8 cellular contexts compared by ENCODE assay signal in the genomic region with DNA sequence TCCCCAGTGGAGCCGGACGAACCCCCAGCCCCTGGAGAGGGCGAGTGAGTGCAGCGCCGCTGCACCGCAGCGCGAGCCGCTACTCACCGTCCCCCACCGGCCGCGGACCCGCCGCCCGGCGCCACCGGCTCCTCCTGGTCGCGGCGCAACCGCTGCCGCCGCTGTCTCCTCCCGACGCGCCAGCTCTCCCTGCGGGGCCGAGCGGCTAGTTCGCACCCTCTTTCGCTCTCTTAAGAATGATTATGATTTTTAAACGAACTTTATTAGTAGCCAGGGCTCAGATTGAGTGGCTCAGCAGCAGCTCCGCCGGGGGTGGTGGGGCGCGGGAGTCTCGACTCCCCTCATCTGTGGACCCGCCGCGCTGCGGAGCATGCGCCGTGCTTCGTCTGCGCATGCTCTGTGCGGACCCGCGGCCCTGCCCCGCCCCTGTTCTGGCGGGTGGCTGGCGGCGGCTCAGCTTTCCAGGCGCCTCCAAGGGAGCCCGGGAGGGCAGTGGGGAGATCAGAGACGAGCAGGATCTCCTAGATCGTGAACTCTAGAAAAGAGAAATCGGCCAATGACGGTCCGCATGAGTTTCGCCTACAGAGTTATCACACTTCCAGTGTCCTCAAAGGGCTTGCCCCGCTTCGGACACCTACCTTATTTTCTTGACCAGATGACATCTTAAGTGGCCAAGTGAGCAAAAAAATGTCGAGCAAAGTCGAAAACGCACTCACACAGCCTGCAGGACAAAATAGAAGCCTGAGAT. TPM values are rescaled to one million over a fixed set of nuclear protein-coding genes. Genes with fewer than 3 reads are reported as not detected.
DNase-seq lines count a peak whose midpoint lies in the region; FAIRE-seq and TF ChIP-seq lines count a peak whose summit lies in the region.

A gene (minus strand): TSS at position 372 of the 748 bp plus-strand sequence. CDS start 11,927 bp downstream, outside the sequence.

- H3K9me3 Mint-ChIP-seq in H9 = peaks cover 0 to 10% of the 10 kb centered on the region in 2 experiments; a peak in 2 of 5 replicates

- H2AFZ ChIP-seq in H9 (ENCODE audit: low read length) (peak within 1 kb of the TSS; percentile 70), Loucy (ENCODE audit: low read length) (peak within 1 kb of the TSS; percentile 100), neuronal stem cell (ENCODE audit: low read length) (peak within 1 kb of the TSS; percentile 96)

- DNase-seq in GF-D8 (lab: John Stamatoyannopoulos, UW) (peak; percentile 40), H9 (peak; percentile 91), SHP77 treated with DMSO at 0.1 percent for 48 hours (lab: John Stamatoyannopoulos, UW) (peak; percentile 68), frontal cortex (ENCODE audit: low spot score in 2 of 2) (peak; percentile 83 to 84), neuronal stem cell (ENCODE audit: low spot score) (peak; percentile 89)
- peak; percentile 82 for DNase-seq in activated naive CD4-positive, alpha-beta T cell treated with Interleukin-2 at 50 U/mL for 16 hours

- H2BK20ac ChIP-seq in H9 (ENCODE audit: low read depth, low read length, poor library complexity, severe bottlenecking) = no peak within 1 kb of the TSS

- H3K14ac ChIP-seq in H9 (ENCODE audit: insufficient read depth, low read length) (peak within 1 kb of the TSS; percentile 67; the same call in 1 of the 2 replicates), neuronal stem cell (ENCODE audit: low read length) (peak within 1 kb of the TSS; percentile 47)

- H2BK120ac ChIP-seq in H9 (ENCODE audit: low read depth, low read length, poor library complexity, severe bottlenecking) (no peak within 1 kb of the TSS), neuronal stem cell (ENCODE audit: low read depth, low read length) (peak within 1 kb of the TSS; percentile 98)

- H3F3A ChIP-seq in Loucy (ENCODE audit: low read depth) = peaks cover 2% of the 10 kb centered on the region; the same call in 1 of the 2 replicates

- H3K79me2 ChIP-seq in H9 (ENCODE audit: insufficient read depth, low read length) (peaks cover 5% of the 10 kb centered on the region; the same call in 1 of the 2 replicates), Loucy (ENCODE audit: insufficient read depth, low read length) (peaks cover 46% of the 10 kb centered on the region)

- H3K23me2 ChIP-seq in H9 (ENCODE audit: insufficient read length, low read depth, low read length, poor library complexity, severe bottlenecking) = no peaks in the 10 kb centered on the region

- WGBS in H9 (ENCODE audit: extremely low coverage, insufficient read length, low lambda C conversion rate) = no CpG with 5 or more reads among the region's 66 CpGs
- WGBS in neuronal stem cell (ENCODE audit: extremely low coverage in 2 of 2, insufficient read length in 2 of 2, insufficient replicate concordance in 1 of 2), 2 donors = no CpG with 5 or more reads among the region's 66 CpGs

- TF ChIP-seq CTCF in H9 (conservative IDR thresholded peaks at IDR 0.05) (no peak; the same call in 2 of the 3 replicates), Loucy (conservative IDR thresholded peaks at IDR 0.05; ENCODE audit: low read length) (no peak)

- peak within 1 kb of the TSS; percentile 44 for H3K4me2 ChIP-seq in H9 (ENCODE audit: insufficient read depth, insufficient read length, low read length)
- H3K4me2 ChIP-seq in Loucy (ENCODE audit: low read depth, low read length, poor library complexity, severe bottlenecking) = peak within 1 kb of the TSS; percentile 83
- H3K4me2 ChIP-seq in neuronal stem cell (ENCODE audit: insufficient read depth, low read length, poor library complexity, severe bottlenecking) = peak within 1 kb of the TSS; percentile 77

- H3K4ac ChIP-seq in H9 (ENCODE audit: low read depth, low read length) (no peak within 1 kb of the TSS), neuronal stem cell (ENCODE audit: low read length) (no peak within 1 kb of the TSS)

- H3K36me3 ChIP-seq in Loucy (ENCODE audit: insufficient read depth, low read length) (no peaks in the 10 kb centered on the region), neuronal stem cell (replicated peaks in 1 of 2; ENCODE audit: control insufficient read depth in 2 of 2, insufficient read depth in 2 of 2, low read length in 2 of 2) (no peaks in the 10 kb centered on the region), subcutaneous abdominal adipose tissue (ENCODE audit: control insufficient read depth in 5 of 5, insufficient read depth in 5 of 5, low read length in 5 of 5) (no peaks in the 10 kb centered on the region)

- H3T11ph ChIP-seq in H9 (ENCODE audit: low read length) = no peak within 1 kb of the TSS

- peak within 1 kb of the TSS; percentile 97 to 100 (median 99) for H3K27ac Mint-ChIP-seq in H9

- H3K4me1 ChIP-seq in H9 (ENCODE audit: insufficient read depth, low read length) (no peaks in the 10 kb centered on the region), Loucy (ENCODE audit: insufficient read depth, low read length, poor library complexity, severe bottlenecking) (peaks cover 58% of the 10 kb centered on the region), neuronal stem cell (ENCODE audit: control insufficient read depth in 2 of 2, insufficient read depth in 1 of 2, low read depth in 1 of 2, low read length in 2 of 2) (peaks cover 0 to 4% of the 10 kb centered on the region in 2 donors), subcutaneous abdominal adipose tissue (ENCODE audit: control insufficient read depth in 5 of 5, insufficient read depth in 5 of 5, low read length in 5 of 5) (peaks cover 0 to 17% (median 13%) of the 10 kb centered on the region in 5 donors)

- H4K91ac ChIP-seq in H9 (ENCODE audit: insufficient read length, low read depth, low read length) = no peak within 1 kb of the TSS
- H4K91ac ChIP-seq in neuronal stem cell (ENCODE audit: low read depth, low read length, poor library complexity) = no peak within 1 kb of the TSS

- H3K79me1 ChIP-seq in H9 (ENCODE audit: insufficient read depth, low read depth, low read length, poor library complexity, severe bottlenecking) (peaks cover 2% of the 10 kb centered on the region), neuronal stem cell (ENCODE audit: low read depth, low read length) (no peaks in the 10 kb centered on the region)

- H2BK5ac ChIP-seq in H9 (ENCODE audit: insufficient read length, low read length) (no peak within 1 kb of the TSS), neuronal stem cell (ENCODE audit: low read length) (peak within 1 kb of the TSS; percentile 92)

- no peaks in the 10 kb centered on the region; the same call in 1 of the 2 replicates for H3K27me3 Mint-ChIP-seq in H9 (ENCODE audit: low read depth)

- H2BK15ac ChIP-seq in H9 (ENCODE audit: low read depth, low read length) = no peak within 1 kb of the TSS
- H2BK15ac ChIP-seq in neuronal stem cell (ENCODE audit: low read length) = peak within 1 kb of the TSS; percentile 49

- peaks cover 40 to 41% of the 10 kb centered on the region in 2 experiments for H3K4me1 Mint-ChIP-seq in H9

- H4K5ac ChIP-seq in H9 (ENCODE audit: insufficient read length, low read depth, low read length) = no peak within 1 kb of the TSS

- H4K8ac ChIP-seq in H9 (replicated peaks; ENCODE audit: insufficient read length, low read depth, low read length) = no peak within 1 kb of the TSS
- no peak within 1 kb of the TSS for H4K8ac ChIP-seq in neuronal stem cell (ENCODE audit: low read depth, low read length)

- no peak within 1 kb of the TSS for H2AK5ac ChIP-seq in H9 (ENCODE audit: insufficient read length, low read length)
- H2AK5ac ChIP-seq in neuronal stem cell (ENCODE audit: low read depth, low read length) = no peak within 1 kb of the TSS

- H3K4me3 ChIP-seq in Loucy (ENCODE audit: low read length, poor library complexity, severe bottlenecking) (peak within 1 kb of the TSS; percentile 89), neuronal stem cell (ENCODE audit: low read length in 2 of 2) (peak within 1 kb of the TSS; percentile 77 to 91), subcutaneous abdominal adipose tissue (ENCODE audit: low read depth in 1 of 5, low read length in 5 of 5) (peak within 1 kb of the TSS; percentile 81 to 94 (median 88))

- no peak within 1 kb of the TSS for H3K23ac ChIP-seq in H9 (ENCODE audit: insufficient read length, low read depth, low read length)
- H3K23ac ChIP-seq in neuronal stem cell (ENCODE audit: low read depth, low read length, poor library complexity) = peak within 1 kb of the TSS; percentile 96

- H3K9me2 ChIP-seq in Loucy (replicated peaks; ENCODE audit: low read depth, low read length) = no peaks in the 10 kb centered on the region

- H2BK12ac ChIP-seq in H9 (ENCODE audit: insufficient read length, low read depth, low read length) = no peak within 1 kb of the TSS
- peak within 1 kb of the TSS; percentile 82 for H2BK12ac ChIP-seq in neuronal stem cell (ENCODE audit: low read length)

- H3K9ac ChIP-seq in H9 (ENCODE audit: extremely low read depth, insufficient read length, low read length) (peak within 1 kb of the TSS; percentile 71), Loucy (ENCODE audit: low read depth, low read length, poor library complexity, severe bottlenecking) (peak within 1 kb of the TSS; percentile 82), neuronal stem cell (ENCODE audit: low read depth, low read length, poor library complexity) (peak within 1 kb of the TSS; percentile 97), subcutaneous abdominal adipose tissue (ENCODE audit: low read length in 5 of 5) (peak within 1 kb of the TSS; percentile 22 to 80 (median 75))

- FAIRE-seq in frontal cortex (lab: Jason Lieb, UNC) = no peak

- H3K18ac ChIP-seq in H9 (ENCODE audit: insufficient read length, low read depth, low read length) = peak within 1 kb of the TSS; percentile 10
- H3K18ac ChIP-seq in neuronal stem cell (ENCODE audit: low read length) = peak within 1 kb of the TSS; percentile 99

- peaks cover 8 to 23% (median 9%) of the 10 kb centered on the region in 3 experiments for H3K36me3 Mint-ChIP-seq in H9 (ENCODE audit: insufficient read depth in 1 of 3, low read depth in 3 of 3)

- H3K9me3 ChIP-seq in H9 (ENCODE audit: control insufficient read depth, low read depth, low read length) (no peaks in the 10 kb centered on the region), Loucy (ENCODE audit: insufficient read depth, low read depth, low read length) (peaks cover 3% of the 10 kb centered on the region; the same call in 1 of the 2 replicates), neuronal stem cell (replicated peaks in 1 of 2; ENCODE audit: control insufficient read depth in 2 of 2, insufficient read depth in 1 of 2, low read depth in 1 of 2, low read length in 2 of 2) (peaks cover 0 to 16% of the 10 kb centered on the region in 2 donors), subcutaneous abdominal adipose tissue (ENCODE audit: control insufficient read depth in 5 of 5, low read length in 5 of 5) (no peaks in the 10 kb centered on the region)

- no peaks in the 10 kb centered on the region for H3K27me3 ChIP-seq in H9 (ENCODE audit: insufficient read depth, low read length)
- H3K27me3 ChIP-seq in Loucy (ENCODE audit: insufficient read depth, low read length, poor library complexity, severe bottlenecking) = no peaks in the 10 kb centered on the region
- no peaks in the 10 kb centered on the region for H3K27me3 ChIP-seq in neuronal stem cell (ENCODE audit: control insufficient read depth in 3 of 3, insufficient read depth in 3 of 3, low read depth in 1 of 3, low read length in 3 of 3)
- H3K27me3 ChIP-seq in subcutaneous abdominal adipose tissue (ENCODE audit: control insufficient read depth in 5 of 5, insufficient read depth in 4 of 5, low read length in 5 of 5) = no peaks in the 10 kb centered on the region

- H3K56ac ChIP-seq in H9 (ENCODE audit: insufficient read length, low read depth, low read length) = no peak within 1 kb of the TSS

- H4K20me1 ChIP-seq in H9 (ENCODE audit: control insufficient read depth, insufficient read depth, insufficient read length) (no peaks in the 10 kb centered on the region), Loucy (ENCODE audit: insufficient read depth, low read length, poor library complexity, severe bottlenecking) (peaks cover 18% of the 10 kb centered on the region)

- peak within 1 kb of the TSS; percentile 92 to 99 for H3K4me3 Mint-ChIP-seq in H9

- H3K27ac ChIP-seq in H9 (ENCODE audit: insufficient read length, low read depth, low read length) (no peak within 1 kb of the TSS), neuronal stem cell (replicated peaks; ENCODE audit: low read length) (peak within 1 kb of the TSS; percentile 88), subcutaneous abdominal adipose tissue (ENCODE audit: low read depth, low read length) (peak within 1 kb of the TSS; percentile 74)

RNA-seq across cellular contexts. Expression of the gene that starts here (rescaled TPM):
- total RNA-seq in H9 (2021) (18.1 and 18.6 TPM in 2 replicates), frontal cortex (34.2 TPM)
- 14.4 TPM for polyA plus RNA-seq in neuronal stem cell (2013, experiment 1 of 2)
- 14.9 TPM for polyA plus RNA-seq in neuronal stem cell (2013, experiment 2 of 2)

Comparison
In these comparisons a context has a peak if more than half of its experiments do, and no peak if none do; other contexts are left out.
1. DNase-seq: peak in every context shown above with its lines; median percentile 91 in H9; 89 in neuronal stem cell; 84 in frontal cortex; 82 in activated naive CD4-positive, alpha-beta T cell treated with Interleukin-2 at 50 U/mL for 16 hours; 68 in SHP77 treated with DMSO at 0.1 percent for 48 hours; 40 in GF-D8.